In genomic region chr20:62141397-62142251, GRCh38 we compare ENCODE assay signal across 8 cellular contexts. TPM values are rescaled to one million over a fixed set of nuclear protein-coding genes. Genes with fewer than 3 reads are reported as not detected.
DNase-seq lines count a peak whose midpoint lies in the region; ATAC-seq and TF ChIP-seq lines count a peak whose summit lies in the region.

No MANE protein-coding gene starts in this region.

- intact Hi-C loops in Calu3 (cut with micrococcal nuclease; ENCODE audit: unreplicated experiment), result no loop called here

- H3K9me3 Mint-ChIP-seq in Calu3 (ENCODE audit: low read depth, unreplicated experiment), result no peaks in the 10 kb centered on the region

- H3K4me3 ChIP-seq in HL-60 (replicated peaks; ENCODE audit: insufficient read depth, low read length) (peak overlapping the region; percentile 68), retinal pigment epithelial cell (ENCODE audit: low read length) (peak overlapping the region; percentile 82)

- H3K27ac Mint-ChIP-seq in Calu3 (ENCODE audit: unreplicated experiment), result peak overlapping the region; percentile 94

- CTCF ChIA-PET in Calu3 (lab: Charles Lee), result interaction anchor here (0.7 to 1.5 kb wide), 2 partner anchors 22 to 131 kb away, joined by 3 to 6 read pairs; no protein-coding TSS in a partner anchor

- ATAC-seq in GM18867 (IDR thresholded peaks at IDR 0.05; ENCODE audit: unreplicated experiment) (no peak), GM18517 (IDR thresholded peaks at IDR 0.05; ENCODE audit: unreplicated experiment) (no peak)

- H3K27me3 ChIP-seq in HL-60 (ENCODE audit: insufficient read depth, poor library complexity, severe bottlenecking), result no peaks in the 10 kb centered on the region

- no peaks in the 10 kb centered on the region for H3K27me3 Mint-ChIP-seq in Calu3 (ENCODE audit: unreplicated experiment)

- H3K36me3 Mint-ChIP-seq in Calu3 (ENCODE audit: insufficient read depth, unreplicated experiment), result peaks cover 90% of the 10 kb centered on the region

- peak overlapping the region; percentile 93 for H3K27ac ChIP-seq in HL-60 (replicated peaks)

- DNase-seq in Calu3, result peak; percentile 46
- DNase-seq in HL-60 (ENCODE audit: low read depth in 1 of 2, low spot score in 1 of 2), result peak; percentile 55 to 68
- peak; percentile 35 to 53 for DNase-seq in activated CD4-positive, alpha-beta T cell treated with anti-CD3 and anti-CD28 coated beads, Interleukin-2, amount 50 U/mL, for 48 hours
- peak; percentile 66 for DNase-seq in foreskin melanocyte
- no peak for DNase-seq in retinal pigment epithelial cell (ENCODE audit: low read depth)
- no peak for DNase-seq in NCI-H1436 treated with DMSO at 0.1 percent for 48 hours (lab: John Stamatoyannopoulos, UW)

- H3K4me1 Mint-ChIP-seq in Calu3 (ENCODE audit: low read depth, unreplicated experiment), result peaks cover 44% of the 10 kb centered on the region

- BruUV-seq in Calu3 (replicated peaks; lab: Mats Ljungman, UMichigan), result TSS peak; percentile 30

- TF ChIP-seq CTCF in Calu3 (IDR thresholded peaks at IDR 0.05; ENCODE audit: unreplicated experiment) (peak; percentile 44), HL-60 (IDR thresholded peaks at IDR 0.05; ENCODE audit: insufficient read depth, low read length) (peak; percentile 24), retinal pigment epithelial cell (conservative IDR thresholded peaks at IDR 0.05; ENCODE audit: low read depth, low read length) (peak; percentile 55)

- peak overlapping the region; percentile 92 for H3K4me3 Mint-ChIP-seq in Calu3 (ENCODE audit: low read depth, unreplicated experiment)

RNA-seq across cellular contexts. Expression of gene PSMA7, which starts 1.6 kb away (rescaled TPM):
- total RNA-seq in Calu3 (2022), result 514 and 518 TPM in 2 replicates

RNA-seq across cellular contexts. Expression of gene SS18L1, which starts 1.9 kb away (rescaled TPM):
- total RNA-seq in Calu3 (2022), result 47.4 and 53.7 TPM in 2 replicates

RNA-seq across cellular contexts. Expression of gene LSM14B, which starts 19.3 kb away (rescaled TPM):
- total RNA-seq in Calu3 (2022), result 76.9 and 78.0 TPM in 2 replicates

RNA-seq across cellular contexts. Expression of gene MTG2, which starts 41.2 kb away (rescaled TPM):
- 87.9 and 92.6 TPM in 2 replicates for total RNA-seq in Calu3 (2022)

Comparison
In these comparisons a context has a peak if more than half of its experiments do, and no peak if none do; other contexts are left out.
1. DNase-seq: peak in Calu3 (single experiment), HL-60 (2 of 2), activated CD4-positive, alpha-beta T cell treated with anti-CD3 and anti-CD28 coated beads, Interleukin-2, amount 50 U/mL, for 48 hours (2 of 2) and foreskin melanocyte (single experiment); none in retinal pigment epithelial cell (single experiment) and NCI-H1436 treated with DMSO at 0.1 percent for 48 hours (single experiment).
2. Peak in every context shown above with its lines, with median percentiles within 50 percentile points of each other: CTCF ChIP-seq.